ENCODE assay signal across 10 cellular contexts in the genomic region with DNA sequence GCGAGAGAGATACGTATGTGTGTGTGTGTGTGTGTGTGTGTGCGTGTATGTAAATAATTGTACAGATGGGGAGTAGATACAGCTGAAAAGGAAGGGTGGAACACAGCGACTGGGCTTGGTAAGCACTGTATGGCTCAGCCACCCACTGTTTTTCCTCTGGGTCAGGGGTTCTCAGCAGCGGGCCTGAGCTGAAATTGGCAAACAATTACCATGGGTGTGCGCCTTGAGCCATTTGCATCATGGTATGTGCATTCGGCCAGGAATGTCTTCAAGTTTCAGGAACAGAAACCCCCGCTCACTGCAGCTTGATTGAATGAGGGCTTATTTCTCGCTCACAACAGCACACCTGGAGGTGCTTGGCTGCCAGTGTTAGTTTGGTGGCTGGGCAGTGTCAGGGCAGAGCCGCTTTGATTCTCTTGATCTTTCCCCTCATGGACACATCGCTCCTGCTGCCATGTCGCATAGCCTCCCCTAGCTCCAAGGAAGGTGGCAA.
DNase-seq lines count a peak whose midpoint lies in the region; ATAC-seq and TF ChIP-seq lines count a peak whose summit lies in the region.
"Had no signal": no experiment of that assay in that cellular context is flagged by ENCODE, and none has a peak within 500 bp of the region (broad histone marks: within the 10 kb centered on the region; RNA-seq: fewer than 3 reads in every experiment).

No MANE protein-coding gene starts in this region.

- H3K27me3 Mint-ChIP-seq in memory B cell, result no peaks in the 10 kb centered on the region

- H3K79me2 ChIP-seq in mammary epithelial cell (ENCODE audit: insufficient read depth, low read length), result no peaks in the 10 kb centered on the region

- peak overlapping the region; percentile 98 for H3K27ac Mint-ChIP-seq in memory B cell
- no peak overlapping the region for H3K27ac Mint-ChIP-seq in stimulated activated effector memory CD8-positive, alpha-beta T cell treated with anti-CD3 and anti-CD28 coated beads, Interleukin-12 subunit alpha, Interleukin-12 subunit beta, amount 100 ng/mL, for 72 hours

- H3K9me3 Mint-ChIP-seq in memory B cell, result peaks cover 5% of the 10 kb centered on the region
- H3K9me3 Mint-ChIP-seq in stimulated activated effector memory CD8-positive, alpha-beta T cell treated with anti-CD3 and anti-CD28 coated beads, Interleukin-12 subunit alpha, Interleukin-12 subunit beta, amount 100 ng/mL, for 72 hours, result no peaks in the 10 kb centered on the region

- no peak for TF ChIP-seq CTCF in thyroid gland (IDR thresholded peaks at IDR 0.05)
- TF ChIP-seq CTCF in mammary epithelial cell (conservative IDR thresholded peaks at IDR 0.05 in 1 of 2, IDR thresholded peaks at IDR 0.05 in 1 of 2; ENCODE audit: extremely low read depth in 1 of 2, insufficient read depth in 1 of 2, low read depth in 1 of 2, low read length in 2 of 2), result no peak

- no peak overlapping the region for H3K4me2 ChIP-seq in mammary epithelial cell (ENCODE audit: insufficient read depth, low read depth, low read length)

- peak; percentile 61 for ATAC-seq in GM18858 (IDR thresholded peaks at IDR 0.05; ENCODE audit: unreplicated experiment)
- peak; percentile 64 for ATAC-seq in HG02571 (IDR thresholded peaks at IDR 0.05; ENCODE audit: unreplicated experiment)
- ATAC-seq in memory B cell (ENCODE audit: low read depth), result peak; percentile 82
- no peak for ATAC-seq in stimulated activated effector memory CD8-positive, alpha-beta T cell treated with anti-CD3 and anti-CD28 coated beads, Interleukin-12 subunit alpha, Interleukin-12 subunit beta, amount 100 ng/mL, for 72 hours
- ATAC-seq: HCT116 had no signal

- H3K4me1 ChIP-seq in thyroid gland (peaks cover 55 to 71% of the 10 kb centered on the region in 2 donors), mammary epithelial cell (ENCODE audit: insufficient read depth, low read length) (peaks cover 6% of the 10 kb centered on the region)

- dilution Hi-C loops in mammary epithelial cell (cut with HindIII; ENCODE audit: low sequenced_read_pairs), result loop anchor here (5.0 kb wide), 1 partner anchor 69 kb away; no protein-coding TSS in a partner anchor

- in situ Hi-C loops in mammary epithelial cell (cut with MboI; ENCODE audit: low sequenced_read_pairs in 2 of 2), result no loop called here

- peaks cover 59% of the 10 kb centered on the region for H3K4me1 Mint-ChIP-seq in memory B cell
- H3K4me1 Mint-ChIP-seq in stimulated activated effector memory CD8-positive, alpha-beta T cell treated with anti-CD3 and anti-CD28 coated beads, Interleukin-12 subunit alpha, Interleukin-12 subunit beta, amount 100 ng/mL, for 72 hours, result peaks cover 26% of the 10 kb centered on the region

- H4K20me1 ChIP-seq in mammary epithelial cell (ENCODE audit: insufficient read depth, low read length), result no peaks in the 10 kb centered on the region

- H3K36me3 ChIP-seq in thyroid gland, result no peaks in the 10 kb centered on the region
- peaks cover 8% of the 10 kb centered on the region for H3K36me3 ChIP-seq in MG63
- no peaks in the 10 kb centered on the region for H3K36me3 ChIP-seq in mammary epithelial cell (ENCODE audit: insufficient read depth, low read length)

- no TSS peak for BruUV-seq in mammary epithelial cell (replicated peaks; lab: Mats Ljungman, UMichigan)

- peaks cover 24% of the 10 kb centered on the region for H3K36me3 Mint-ChIP-seq in memory B cell
- H3K36me3 Mint-ChIP-seq in stimulated activated effector memory CD8-positive, alpha-beta T cell treated with anti-CD3 and anti-CD28 coated beads, Interleukin-12 subunit alpha, Interleukin-12 subunit beta, amount 100 ng/mL, for 72 hours, result peaks cover 13% of the 10 kb centered on the region

- no peaks in the 10 kb centered on the region for H3K9me3 ChIP-seq in thyroid gland
- no peaks in the 10 kb centered on the region for H3K9me3 ChIP-seq in MG63
- no peaks in the 10 kb centered on the region for H3K9me3 ChIP-seq in mammary epithelial cell (replicated peaks; ENCODE audit: insufficient read depth, low read length)

- no peak overlapping the region for H3K9ac ChIP-seq in mammary epithelial cell (ENCODE audit: insufficient read depth, low read length)

- H3K27me3 ChIP-seq in thyroid gland (no peaks in the 10 kb centered on the region), MG63 (no peaks in the 10 kb centered on the region), mammary epithelial cell (ENCODE audit: insufficient read depth, low read length) (no peaks in the 10 kb centered on the region)

- no peak for TF ChIP-seq POLR2A in thyroid gland (IDR thresholded peaks at IDR 0.05)

- peak; percentile 98 for DNase-seq in NCI-H69 (lab: John Stamatoyannopoulos, UW)
- peak; percentile 58 to 65 for DNase-seq in memory B cell (ENCODE audit: low spot score in 2 of 2)
- no peak for DNase-seq in thyroid gland
- DNase-seq in MG63, result no peak
- no peak for DNase-seq in mammary epithelial cell
- no peak for DNase-seq in stimulated activated effector memory CD8-positive, alpha-beta T cell treated with anti-CD3 and anti-CD28 coated beads, Interleukin-12 subunit alpha, Interleukin-12 subunit beta, amount 100 ng/mL, for 72 hours (ENCODE audit: low spot score in 2 of 2)

- 82 to 86% methylated on average over 12 of the region's 12 CpGs for whole genome bisulfite sequencing in thyroid gland, 2 donors
- WGBS in mammary epithelial cell (ENCODE audit: low coverage, missing lambda C conversion rate), result 89% methylated on average over 10 of the region's 12 CpGs

- no peak overlapping the region for H2AFZ ChIP-seq in mammary epithelial cell (ENCODE audit: low read depth, low read length)

- H3K4me3 Mint-ChIP-seq in memory B cell, result peak overlapping the region; percentile 80
- no peak overlapping the region for H3K4me3 Mint-ChIP-seq in stimulated activated effector memory CD8-positive, alpha-beta T cell treated with anti-CD3 and anti-CD28 coated beads, Interleukin-12 subunit alpha, Interleukin-12 subunit beta, amount 100 ng/mL, for 72 hours

- H3K27ac ChIP-seq in thyroid gland, result peak overlapping the region in 1 of 3 donors; percentile 35
- no peak overlapping the region for H3K27ac ChIP-seq in mammary epithelial cell (ENCODE audit: insufficient read depth, low read depth, low read length)
- H3K27ac ChIP-seq: VCaP had no signal

- intact Hi-C loops in thyroid gland (cut with DNase I), result no loop called here
- intact Hi-C loops in mammary epithelial cell (cut with micrococcal nuclease), result no loop called here

- CTCF ChIA-PET in mammary epithelial cell (lab: Charles Lee; ENCODE audit: low non-redundant PET), result no interaction called here

- H3K4me3 ChIP-seq in thyroid gland (replicated peaks in 1 of 3), result no peak overlapping the region
- H3K4me3 ChIP-seq in MG63, result no peak overlapping the region
- H3K4me3 ChIP-seq in mammary epithelial cell (replicated peaks in 1 of 3; ENCODE audit: insufficient read depth in 1 of 3, low read depth in 2 of 3, low read length in 3 of 3), result no peak overlapping the region

Comparison
In these comparisons a context has a peak if more than half of its experiments do, and no peak if none do; other contexts are left out.
1. DNase-seq: peak in NCI-H69 (single experiment) and memory B cell (2 of 2); none in thyroid gland (0 of 2), MG63 (single experiment), mammary epithelial cell (single experiment) and stimulated activated effector memory CD8-positive, alpha-beta T cell treated with anti-CD3 and anti-CD28 coated beads, Interleukin-12 subunit alpha, Interleukin-12 subunit beta, amount 100 ng/mL, for 72 hours (0 of 2).